10 cellular contexts compared by ENCODE assay signal in the genomic region with DNA sequence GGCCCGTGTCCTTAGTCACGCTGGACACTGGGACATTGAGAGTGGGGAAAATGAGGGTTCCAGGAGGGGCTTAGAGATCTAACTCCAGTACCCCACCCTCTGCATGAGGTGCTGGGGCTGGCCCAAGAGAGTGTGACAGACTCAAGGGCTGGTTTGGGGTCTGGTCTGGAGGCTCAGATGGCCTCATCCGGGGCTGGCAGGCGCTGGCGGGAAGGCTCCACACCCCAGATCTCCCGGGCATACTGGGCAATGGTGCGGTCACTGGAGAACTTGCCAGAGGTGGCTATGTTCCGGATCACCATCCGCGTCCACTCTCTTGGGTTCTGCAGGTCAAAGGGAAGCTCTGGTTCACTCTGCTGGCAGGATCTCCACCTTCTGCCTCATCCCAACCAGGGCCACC. TPM values are rescaled to one million over a fixed set of nuclear protein-coding genes. Genes with fewer than 3 reads are reported as not detected.
DNase-seq lines count a peak whose midpoint lies in the region; TF ChIP-seq lines count a peak whose summit lies in the region.
"Had no signal": no experiment of that assay in that cellular context is flagged by ENCODE, and none has a peak within 500 bp of the region (broad histone marks: within the 10 kb centered on the region; RNA-seq: fewer than 3 reads in every experiment).

No MANE protein-coding gene starts in this region.

- H3K79me2 ChIP-seq in GM23248 (ENCODE audit: insufficient read depth): no peaks in the 10 kb centered on the region

- H4K20me1 ChIP-seq in GM23248 (ENCODE audit: insufficient read depth): no peaks in the 10 kb centered on the region

- H3K27ac ChIP-seq in ascending aorta: peak overlapping the region; percentile 98
- peak overlapping the region; percentile 94 for H3K27ac ChIP-seq in muscle layer of colon (ENCODE audit: low read depth, low read length)
- H3K27ac ChIP-seq in transverse colon: peak overlapping the region; percentile 85 to 95 (median 88)
- no peak overlapping the region for H3K27ac ChIP-seq in GM23248

- H3K27ac Mint-ChIP-seq in activated naive CD8-positive, alpha-beta T cell: no peak overlapping the region
- no peak overlapping the region for H3K27ac Mint-ChIP-seq in activated naive CD8-positive, alpha-beta T cell treated with anti-CD3 and anti-CD28 coated beads for 36 hours

- 20 to 84% methylated on average over 1 to 10 of the region's 10 CpGs for WGBS in transverse colon (ENCODE audit: low coverage in 1 of 2), 2 donors
- 82 to 91% methylated on average over 7 to 10 of the region's 10 CpGs for WGBS in GM23248 (ENCODE audit: low coverage in 1 of 2, low lambda C conversion rate in 2 of 2, missing lambda C conversion rate in 2 of 2), 2 experiments

- in situ Hi-C loops in transverse colon (cut with MboI; ENCODE audit: low pct_ligation_motif_present in 1 of 4, low pct_unique_long_range_greater_than_20kb in 1 of 4, low sequenced_read_pairs in 3 of 4): no loop called here
- in situ Hi-C loops in GM23248 (cut with MboI): no loop called here

- peaks cover 4 to 11% of the 10 kb centered on the region in 2 donors for H3K4me1 ChIP-seq in ascending aorta
- H3K4me1 ChIP-seq in muscle layer of colon (ENCODE audit: insufficient read depth, low read length): peaks cover 21% of the 10 kb centered on the region
- peaks cover 6 to 41% (median 34%) of the 10 kb centered on the region in 4 donors for H3K4me1 ChIP-seq in transverse colon
- H3K4me1 ChIP-seq in GM23248 (ENCODE audit: insufficient read depth): peaks cover 21% of the 10 kb centered on the region

- H3K4me2 ChIP-seq in GM23248 (ENCODE audit: unreplicated experiment): no peak overlapping the region

- no peaks in the 10 kb centered on the region for H3K27me3 Mint-ChIP-seq in activated naive CD8-positive, alpha-beta T cell
- peaks cover 7% of the 10 kb centered on the region for H3K27me3 Mint-ChIP-seq in activated naive CD8-positive, alpha-beta T cell treated with anti-CD3 and anti-CD28 coated beads for 36 hours

- H3K9me2 ChIP-seq in GM23248 (ENCODE audit: insufficient read depth): no peaks in the 10 kb centered on the region

- TF ChIP-seq EP300 in transverse colon (IDR thresholded peaks at IDR 0.05; ENCODE audit: low read depth): no peak

- H3K4me3 Mint-ChIP-seq in activated naive CD8-positive, alpha-beta T cell: peak overlapping the region; percentile 47
- no peak overlapping the region for H3K4me3 Mint-ChIP-seq in activated naive CD8-positive, alpha-beta T cell treated with anti-CD3 and anti-CD28 coated beads for 36 hours

- H3F3A ChIP-seq in GM23248 (ENCODE audit: insufficient read depth): peaks cover 19% of the 10 kb centered on the region

- no peak for TF ChIP-seq POLR2A in transverse colon (IDR thresholded peaks at IDR 0.05)

- intact Hi-C loops in ascending aorta (cut with DNase I) (loop anchor here (1.0 kb wide), 1 partner anchor 32 kb away; a partner anchor contains a TSS), transverse colon (cut with DNase I; ENCODE audit: low total_unique reads) (no loop called here)

- H3K36me3 Mint-ChIP-seq in activated naive CD8-positive, alpha-beta T cell: no peaks in the 10 kb centered on the region
- H3K36me3 Mint-ChIP-seq in activated naive CD8-positive, alpha-beta T cell treated with anti-CD3 and anti-CD28 coated beads for 36 hours: peaks cover 3% of the 10 kb centered on the region

- no peak overlapping the region for H2AFZ ChIP-seq in GM23248

- H3K36me3 ChIP-seq in ascending aorta (peaks cover 4 to 11% of the 10 kb centered on the region in 2 donors), muscle layer of colon (ENCODE audit: insufficient read depth, low read length) (peaks cover 12% of the 10 kb centered on the region), transverse colon (no peaks in the 10 kb centered on the region), GM23248 (ENCODE audit: low read depth) (no peaks in the 10 kb centered on the region)

- H3K9me3 ChIP-seq in ascending aorta (no peaks in the 10 kb centered on the region), muscle layer of colon (ENCODE audit: low read length) (no peaks in the 10 kb centered on the region), transverse colon (no peaks in the 10 kb centered on the region), GM23248 (ENCODE audit: low read depth) (no peaks in the 10 kb centered on the region)

- peaks cover 34% of the 10 kb centered on the region for H3K4me1 Mint-ChIP-seq in activated naive CD8-positive, alpha-beta T cell (ENCODE audit: low read depth)
- peaks cover 21% of the 10 kb centered on the region for H3K4me1 Mint-ChIP-seq in activated naive CD8-positive, alpha-beta T cell treated with anti-CD3 and anti-CD28 coated beads for 36 hours

- H3K4me3 ChIP-seq in ascending aorta (peak overlapping the region in 1 of 2 donors; percentile 89), muscle layer of colon (ENCODE audit: low read depth in 1 of 2, low read length in 2 of 2) (no peak overlapping the region), transverse colon (no peak overlapping the region), GM23248 (no peak overlapping the region)

- TF ChIP-seq CTCF in ascending aorta (IDR thresholded peaks at IDR 0.05) (no peak), transverse colon (IDR thresholded peaks at IDR 0.05) (no peak)

- H3K27me3 ChIP-seq in ascending aorta (no peaks in the 10 kb centered on the region), muscle layer of colon (ENCODE audit: control insufficient read depth in 1 of 2, insufficient read depth in 2 of 2, low read length in 2 of 2) (peaks cover 0 to 7% of the 10 kb centered on the region in 2 donors), transverse colon (peaks cover 45% of the 10 kb centered on the region), GM23248 (replicated peaks; ENCODE audit: insufficient read depth) (peaks cover 24% of the 10 kb centered on the region)

- no peak for DNase-seq in activated naive CD8-positive, alpha-beta T cell treated with anti-CD3 and anti-CD28 coated beads for 36 hours
- DNase-seq in ascending aorta (ENCODE audit: low spot score in 2 of 2) (no peak), transverse colon (no peak), HuH-7.5 (ENCODE audit: low spot score) (no peak), medulla oblongata (ENCODE audit: extremely low spot score) (no peak), GM23248 (no peak)
- DNase-seq: activated gamma-delta T cell treated with Interleukin-2 at 50 U/mL for 16 hours, NCI-H1694 treated with DMSO at 0.1 percent for 48 hours had no signal

- no peaks in the 10 kb centered on the region for H3K9me3 Mint-ChIP-seq in activated naive CD8-positive, alpha-beta T cell (ENCODE audit: low read depth)
- no peaks in the 10 kb centered on the region for H3K9me3 Mint-ChIP-seq in activated naive CD8-positive, alpha-beta T cell treated with anti-CD3 and anti-CD28 coated beads for 36 hours

- H3K9ac ChIP-seq in muscle layer of colon (ENCODE audit: low read length): peak overlapping the region; percentile 11
- no peak overlapping the region for H3K9ac ChIP-seq in GM23248

RNA-seq across cellular contexts. Expression of a gene that starts 2.5 kb away (rescaled TPM):
- total RNA-seq in activated naive CD8-positive, alpha-beta T cell treated with anti-CD3 and anti-CD28 coated beads for 36 hours: 1 to 10 TPM; 3.5 to 4.6 TPM
- total RNA-seq in ascending aorta: 44.2 TPM
- total RNA-seq in transverse colon: 10 to 100 TPM; 12.1 to 24.3 (median 17.3) TPM
- not detected in 2 replicates for total RNA-seq in GM23248 (2014; rRNA removed; shearing (Covaris generic))
- polyA plus RNA-seq in GM23248 (2016; fragmentation: Nextera tagmentation; extraction: Ambion mirVana): 0.61 and 0.68 TPM in 2 replicates

RNA-seq across cellular contexts. Expression of a gene that starts 13.3 kb away (rescaled TPM):
- 1 to 10 TPM; 1.6 to 1.8 TPM for total RNA-seq in activated naive CD8-positive, alpha-beta T cell treated with anti-CD3 and anti-CD28 coated beads for 36 hours
- total RNA-seq in ascending aorta (13.9 TPM), transverse colon (1 to 10 TPM; 1.2 to 7.9 (median 2.2) TPM)
- not detected in 2 replicates for total RNA-seq in GM23248 (2014; rRNA removed; shearing (Covaris generic))
- polyA plus RNA-seq in GM23248 (2016; fragmentation: Nextera tagmentation; extraction: Ambion mirVana): not detected in 2 replicates

RNA-seq across cellular contexts. Expression of a gene that starts 23.5 kb away (rescaled TPM):
- total RNA-seq in activated naive CD8-positive, alpha-beta T cell treated with anti-CD3 and anti-CD28 coated beads for 36 hours: under 1 TPM; 0.20 to 0.58 TPM
- total RNA-seq in ascending aorta (26.0 TPM), transverse colon (1 to 10 TPM; 2.9 to 7.4 (median 6.8) TPM)
- 0.51 and 5.6 TPM in 2 replicates for total RNA-seq in GM23248 (2014; rRNA removed; shearing (Covaris generic))
- polyA plus RNA-seq in GM23248 (2016; fragmentation: Nextera tagmentation; extraction: Ambion mirVana): 0.48 and 1.1 TPM in 2 replicates

RNA-seq across cellular contexts. Expression of a gene that starts 31.9 kb away (rescaled TPM):
- total RNA-seq in activated naive CD8-positive, alpha-beta T cell treated with anti-CD3 and anti-CD28 coated beads for 36 hours: 100 to 1,000 TPM; 453 to 463 TPM
- total RNA-seq in ascending aorta (332 TPM), transverse colon (100 to 1,000 TPM; 196 to 458 (median 377) TPM)
- 81.6 and 106 TPM in 2 replicates for total RNA-seq in GM23248 (2014; rRNA removed; shearing (Covaris generic))
- polyA plus RNA-seq in GM23248 (2016; fragmentation: Nextera tagmentation; extraction: Ambion mirVana): 59.7 and 62.2 TPM in 2 replicates

RNA-seq across cellular contexts. Expression of a gene that starts 56.5 kb away (rescaled TPM):
- total RNA-seq in activated naive CD8-positive, alpha-beta T cell treated with anti-CD3 and anti-CD28 coated beads for 36 hours: 10 to 100 TPM; 60.4 to 63.8 TPM
- 34.0 TPM for total RNA-seq in ascending aorta
- total RNA-seq in transverse colon: 100 to 1,000 TPM in 2 of 4 donors, 10 to 100 TPM in 2; 10.1 to 369 (median 90.9) TPM
- 18.2 and 19.7 TPM in 2 replicates for total RNA-seq in GM23248 (2014; rRNA removed; shearing (Covaris generic))
- 4.2 and 6.2 TPM in 2 replicates for polyA plus RNA-seq in GM23248 (2016; fragmentation: Nextera tagmentation; extraction: Ambion mirVana)
